In genomic region chr11:118439656-118440055, GRCh38 we compare ENCODE assay signal across 1 cellular context.
TF ChIP-seq lines count a peak whose summit lies in the region.

No MANE protein-coding gene starts in this region.

TF ChIP-seq in GM23338, 12 proteins besides CTCF, POLR2A, EP300 and RAD21 (continued from another document):
- TF ChIP-seq ZNF462 (CRISPR knock-in tag; IDR thresholded peaks at IDR 0.05) (no peak), POLR2AphosphoS5 (IDR thresholded peaks at IDR 0.05; ENCODE audit: low read depth) (no peak), STAT1 (IDR thresholded peaks at IDR 0.05; ENCODE audit: unreplicated experiment) (no peak)
